ENCODE assay signal across 9 cellular contexts in the genomic region with DNA sequence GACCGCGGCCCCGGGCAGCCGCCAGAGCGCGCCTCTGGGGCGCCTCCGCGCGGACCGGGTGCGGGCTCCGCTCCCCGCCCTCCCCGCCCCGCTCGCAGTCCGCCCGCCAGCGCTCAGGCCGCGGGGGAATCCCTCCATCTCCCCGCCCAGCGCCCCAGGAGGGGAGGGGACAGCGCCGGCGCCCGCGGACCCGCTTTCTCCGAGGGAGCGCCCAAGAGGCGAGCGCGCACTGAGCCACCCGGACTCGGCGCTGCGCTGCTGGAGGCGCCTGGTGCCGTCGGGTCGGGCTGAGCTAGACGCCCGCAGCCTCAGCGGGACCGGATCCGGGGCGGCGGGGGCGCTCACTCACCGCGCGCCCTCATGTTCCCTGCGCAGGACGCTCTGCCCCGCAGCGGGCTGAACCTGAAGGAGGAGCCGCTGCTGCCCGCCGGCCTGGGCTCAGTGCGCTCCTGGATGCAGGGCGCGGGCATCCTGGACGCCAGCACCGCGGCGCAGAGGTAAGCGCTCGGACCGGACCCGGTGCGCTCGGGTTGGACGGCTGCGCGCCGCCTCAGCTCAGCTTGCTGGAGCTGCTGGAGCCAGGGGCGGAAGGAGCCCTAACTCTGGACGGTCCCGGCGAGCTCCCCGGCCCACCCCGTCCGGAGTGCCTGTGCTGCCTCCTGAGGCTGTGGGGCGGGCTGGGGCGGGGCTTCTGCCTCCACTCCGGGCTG. TPM values are rescaled to one million over a fixed set of nuclear protein-coding genes. Genes with fewer than 3 reads are reported as not detected.
A peak's percentile ranks its signal among the peaks of the same experiment; 100 is the strongest.
DNase-seq lines count a peak whose midpoint lies in the region; ATAC-seq and TF ChIP-seq lines count a peak whose summit lies in the region.
"Had no signal": no experiment of that assay in that cellular context is flagged by ENCODE, and none has a peak within 500 bp of the region (broad histone marks: within the 10 kb centered on the region; RNA-seq: fewer than 3 reads in every experiment).

No MANE protein-coding gene starts in this region.

- in situ Hi-C loops in GM13976 (cut with MboI; ENCODE audit: low sequenced_read_pairs, unreplicated experiment): no loop called here

- no peaks in the 10 kb centered on the region for H3K9me3 Mint-ChIP-seq in activated naive CD4-positive, alpha-beta T cell treated with anti-CD3 and anti-CD28 coated beads, Interleukin-2, amount 50 U/mL, for 72 hours

- TF ChIP-seq CTCF in GM13976 (IDR thresholded peaks at IDR 0.05; ENCODE audit: borderline replicate concordance, control extremely low read depth, extremely low read depth, insufficient read depth, missing control alignments): no peak

- H3K27ac Mint-ChIP-seq in activated naive CD4-positive, alpha-beta T cell treated with anti-CD3 and anti-CD28 coated beads, Interleukin-2, amount 50 U/mL, for 72 hours: no peak overlapping the region

- H3K36me3 Mint-ChIP-seq in activated naive CD4-positive, alpha-beta T cell treated with anti-CD3 and anti-CD28 coated beads, Interleukin-2, amount 50 U/mL, for 72 hours: peaks cover 8 to 12% of the 10 kb centered on the region in 2 donors

- peak overlapping the region; percentile 13 for H3K4me3 ChIP-seq in iPS-11a (ENCODE audit: low read depth, low read length)

- peak; percentile 76 for DNase-seq in GM13976 (ENCODE audit: low spot score)
- peak; percentile 18 for DNase-seq in RKO (ENCODE audit: low spot score)
- DNase-seq in activated naive CD4-positive, alpha-beta T cell treated with anti-CD3 and anti-CD28 coated beads, Interleukin-2, amount 50 U/mL, for 72 hours (ENCODE audit: low spot score in 2 of 2): peak; percentile 50 to 62
- DNase-seq in stimulated activated CD4-positive, alpha-beta T cell treated with anti-CD3 and anti-CD28 coated beads, Interleukin-15, amount 100 ng/mL, for 24 hours: peak; percentile 63

- peak; percentile 72 to 76 for ATAC-seq in activated naive CD4-positive, alpha-beta T cell treated with anti-CD3 and anti-CD28 coated beads, Interleukin-2, amount 50 U/mL, for 72 hours
- ATAC-seq in HG03520 (IDR thresholded peaks at IDR 0.05; ENCODE audit: unreplicated experiment) (no peak), GM19397 (IDR thresholded peaks at IDR 0.05; ENCODE audit: unreplicated experiment) (no peak), HG03442 (IDR thresholded peaks at IDR 0.05; ENCODE audit: unreplicated experiment) (no peak)

RNA-seq across cellular contexts. Expression of gene EBF4, which starts 0.9 kb away (rescaled TPM):
- total RNA-seq in activated naive CD4-positive, alpha-beta T cell treated with anti-CD3 and anti-CD28 coated beads, Interleukin-2, amount 50 U/mL, for 72 hours: 1 to 10 TPM; 4.0 to 8.3 TPM
- total RNA-seq: HT1080 had no signal

RNA-seq across cellular contexts. Expression of gene IDH3B, which starts 29.4 kb away (rescaled TPM):
- total RNA-seq in activated naive CD4-positive, alpha-beta T cell treated with anti-CD3 and anti-CD28 coated beads, Interleukin-2, amount 50 U/mL, for 72 hours: 100 to 1,000 TPM; 129 to 150 TPM

RNA-seq across cellular contexts. Expression of gene NOP56, which starts 41.0 kb away (rescaled TPM):
- 100 to 1,000 TPM; 324 to 443 TPM for total RNA-seq in activated naive CD4-positive, alpha-beta T cell treated with anti-CD3 and anti-CD28 coated beads, Interleukin-2, amount 50 U/mL, for 72 hours

Comparison
In these comparisons a context has a peak if more than half of its experiments do, and no peak if none do; other contexts are left out.
1. DNase-seq: peak in every context shown above with its lines; median percentile 76 in GM13976; 63 in stimulated activated CD4-positive, alpha-beta T cell treated with anti-CD3 and anti-CD28 coated beads, Interleukin-15, amount 100 ng/mL, for 24 hours; 56 in activated naive CD4-positive, alpha-beta T cell treated with anti-CD3 and anti-CD28 coated beads, Interleukin-2, amount 50 U/mL, for 72 hours; 18 in RKO.
2. ATAC-seq: peak in activated naive CD4-positive, alpha-beta T cell treated with anti-CD3 and anti-CD28 coated beads, Interleukin-2, amount 50 U/mL, for 72 hours (2 of 2); none in HG03520 (single experiment), GM19397 (single experiment) and HG03442 (single experiment).